Comparison of ENCODE assay signal across 25 cellular contexts in the genomic region with DNA sequence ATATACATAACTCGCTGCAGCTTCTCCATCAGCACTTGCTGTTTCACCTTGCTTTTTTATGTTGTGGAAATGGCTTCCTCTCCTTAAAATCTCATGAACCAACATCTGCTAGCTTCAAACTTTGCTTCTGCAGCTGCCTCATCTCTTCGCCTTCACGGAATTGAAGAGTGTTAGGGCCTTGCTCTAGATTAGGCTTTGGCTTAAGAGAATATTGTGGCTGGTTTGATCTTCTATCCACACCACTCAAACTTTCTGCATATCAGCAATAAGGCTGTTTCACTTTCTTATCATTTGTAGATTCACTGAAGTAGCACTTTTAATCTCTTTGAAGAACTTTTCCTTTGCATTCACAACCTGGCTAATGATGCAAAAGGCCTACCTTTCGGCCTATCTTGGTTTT. TPM values are rescaled to one million over a fixed set of nuclear protein-coding genes. Genes with fewer than 3 reads are reported as not detected.
"Had no signal": no experiment of that assay in that cellular context is flagged by ENCODE, and none has a peak within 500 bp of the region (broad histone marks: within the 10 kb centered on the region; RNA-seq: fewer than 3 reads in every experiment).

No MANE protein-coding gene starts in this region.

- H3K9me3 ChIP-seq: psoas muscle, right lobe of liver, testis, transverse colon had no signal

- H3K36me3 Mint-ChIP-seq: stimulated activated effector memory CD8-positive, alpha-beta T cell treated with anti-CD3 and anti-CD28 coated beads, Interleukin-12 subunit alpha, Interleukin-12 subunit beta, amount 100 ng/mL, for 72 hours had no signal

- H3K4me3 ChIP-seq: dorsolateral prefrontal cortex, psoas muscle, right lobe of liver, testis, transverse colon had no signal

- H3K27ac Mint-ChIP-seq: nephron progenitor cell; stimulated activated effector memory CD8-positive, alpha-beta T cell treated with anti-CD3 and anti-CD28 coated beads, Interleukin-12 subunit alpha, Interleukin-12 subunit beta, amount 100 ng/mL, for 72 hours; stimulated activated naive CD8-positive, alpha-beta T cell treated with anti-CD3 and anti-CD28 coated beads, Interleukin-15, amount 100 ng/mL, for 72 hours had no signal

- H3K27me3 ChIP-seq: dorsolateral prefrontal cortex, right lobe of liver, testis, transverse colon had no signal

- H3K4me3 Mint-ChIP-seq: nephron progenitor cell; stimulated activated effector memory CD8-positive, alpha-beta T cell treated with anti-CD3 and anti-CD28 coated beads, Interleukin-12 subunit alpha, Interleukin-12 subunit beta, amount 100 ng/mL, for 72 hours; stimulated activated naive CD8-positive, alpha-beta T cell treated with anti-CD3 and anti-CD28 coated beads, Interleukin-15, amount 100 ng/mL, for 72 hours had no signal

- H3K9ac ChIP-seq: parathyroid adenoma had no signal

- H3K79me2 ChIP-seq: parathyroid adenoma had no signal

- H3K4me1 ChIP-seq: parathyroid adenoma, psoas muscle, testis had no signal

- H3K27ac ChIP-seq: dorsolateral prefrontal cortex, parathyroid adenoma, psoas muscle, right lobe of liver, testis, transverse colon had no signal

- H2AFZ ChIP-seq: parathyroid adenoma had no signal

- H3K4me1 Mint-ChIP-seq: nephron progenitor cell had no signal

- DNase-seq: cortex of kidney; dorsolateral prefrontal cortex; effector CD8-positive, alpha-beta T cell; foreskin melanocyte; head of caudate nucleus; hippocampal formation; kidney glomerular epithelial cell; naive thymus-derived CD4-positive, alpha-beta T cell; nephron progenitor cell; psoas muscle; retina; right lobe of liver; stimulated activated CD4-positive, alpha-beta T cell treated with anti-CD3 and anti-CD28 coated beads, Interleukin-4, amount 100 ng/mL, for 1 hour; stimulated activated CD8-positive, alpha-beta memory T cell treated with anti-CD3 and anti-CD28 coated beads, Interleukin-4, amount 100 ng/mL, for 48 hours; stimulated activated naive CD8-positive, alpha-beta T cell treated with anti-CD3 and anti-CD28 coated beads, Interleukin-15, amount 100 ng/mL, for 72 hours; testis; transverse colon had no signal

- ATAC-seq: naive thymus-derived CD4-positive, alpha-beta T cell; psoas muscle; right lobe of liver; stimulated activated effector memory CD8-positive, alpha-beta T cell treated with anti-CD3 and anti-CD28 coated beads, Interleukin-12 subunit alpha, Interleukin-12 subunit beta, amount 100 ng/mL, for 72 hours; stimulated activated naive CD8-positive, alpha-beta T cell treated with anti-CD3 and anti-CD28 coated beads, Interleukin-15, amount 100 ng/mL, for 72 hours had no signal

- H3K9me3 Mint-ChIP-seq: nephron progenitor cell; stimulated activated effector memory CD8-positive, alpha-beta T cell treated with anti-CD3 and anti-CD28 coated beads, Interleukin-12 subunit alpha, Interleukin-12 subunit beta, amount 100 ng/mL, for 72 hours; stimulated activated naive CD8-positive, alpha-beta T cell treated with anti-CD3 and anti-CD28 coated beads, Interleukin-15, amount 100 ng/mL, for 72 hours had no signal

- H3K36me3 ChIP-seq: right lobe of liver, transverse colon had no signal

RNA-seq across cellular contexts. Expression of a gene that starts 49.2 kb away (rescaled TPM):
- total RNA-seq: dorsolateral prefrontal cortex; liver; lung microvascular endothelial cell; mesenteric fat pad; mononuclear cell; naive thymus-derived CD4-positive, alpha-beta T cell; omental fat pad; psoas muscle; right lobe of liver; subcutaneous adipose tissue; testis had no signal
- polyA plus RNA-seq: liver; naive thymus-derived CD4-positive, alpha-beta T cell had no signal
